Comparison of ENCODE assay signal across 8 cellular contexts in genomic region chr1:2227341-2228156, GRCh38. TPM values are rescaled to one million over a fixed set of nuclear protein-coding genes. Genes with fewer than 3 reads are reported as not detected.
DNase-seq lines count a peak whose midpoint lies in the region; ATAC-seq, FAIRE-seq and TF ChIP-seq lines count a peak whose summit lies in the region.

No MANE protein-coding gene starts in this region.

- POLR2A ChIA-PET in HepG2 (lab: Yijun Ruan, JAX): interaction anchor here (0.6 to 9.9 kb wide), 6 partner anchors 22 to 186 kb away, joined by 3 to 178 read pairs (median 3); partner anchors contain the start of genes MORN1 and RER1

- no CpG with 5 or more reads among the region's 130 CpGs for WGBS in HepG2 (ENCODE audit: low lambda C conversion rate)

- peak overlapping the region; percentile 85 for H3K4me2 ChIP-seq in HepG2 (ENCODE audit: low read depth, low read length)

- peaks cover 26% of the 10 kb centered on the region for H3K4me1 ChIP-seq in HepG2 (ENCODE audit: insufficient read depth, low read length)

- H3K27ac Mint-ChIP-seq in CD14-positive monocyte: no peak overlapping the region

- H3K27me3 ChIP-seq in HepG2 (ENCODE audit: control insufficient read depth in 1 of 2, insufficient read depth in 2 of 2, low read length in 2 of 2): no peaks in the 10 kb centered on the region; a peak in 1 of 5 replicates

- in situ Hi-C loops in HepG2 (cut with HindIII; ENCODE audit: extremely low pct_ligation_motif_present, low pct_unique_long_range_greater_than_20kb): no loop called here

- no peak for TF ChIP-seq CTCF in CD14-positive monocyte (IDR thresholded peaks at IDR 0.05)
- TF ChIP-seq CTCF in HepG2 (CRISPR knock-in tag; IDR thresholded peaks at IDR 0.05): no peak

- peak; percentile 95 for DNase-seq in CD14-positive monocyte (ENCODE audit: low spot score)
- peak; percentile 91 for DNase-seq in NCI-H526 treated with DMSO at 0.1 percent for 48 hours (lab: John Stamatoyannopoulos, UW)
- DNase-seq in activated CD4-positive, alpha-beta T cell treated with anti-CD3 and anti-CD28 coated beads, Interleukin-2, amount 50 U/mL, for 24 hours (ENCODE audit: low read depth in 1 of 2, low spot score in 1 of 2): peak; percentile 91
- peak; percentile 96 for DNase-seq in dedifferentiated amniotic fluid mesenchymal stem cell (ENCODE audit: extremely low spot score)
- DNase-seq in HepG2 (ENCODE audit: low spot score): peak; percentile 89
- peak; percentile 87 for DNase-seq in stimulated activated CD4-positive, alpha-beta T cell treated with anti-CD3 and anti-CD28 coated beads, Interleukin-2, amount 100 ng/mL, for 4 hours (ENCODE audit: low read depth)

- peak overlapping the region; percentile 88 for H3K27ac ChIP-seq in HepG2 (ENCODE audit: extremely low read length, insufficient read depth, low read length)

- peak; percentile 88 for ATAC-seq in GM19372 (IDR thresholded peaks at IDR 0.05; ENCODE audit: low read depth, unreplicated experiment)
- peak; percentile 84 for ATAC-seq in HG03520 (IDR thresholded peaks at IDR 0.05; ENCODE audit: unreplicated experiment)
- ATAC-seq in HepG2: peak; percentile 70

- H3K4me3 Mint-ChIP-seq in CD14-positive monocyte: peak overlapping the region in 1 of 2 donors; percentile 50

- H3K4me1 Mint-ChIP-seq in CD14-positive monocyte: peaks cover 46% of the 10 kb centered on the region

- H3K9me3 ChIP-seq in HepG2 (ENCODE audit: low read length): no peaks in the 10 kb centered on the region

- TF ChIP-seq EP300 in HepG2 (IDR thresholded peaks at IDR 0.05; ENCODE audit: low read depth in 2 of 2, low read length in 2 of 2): peak in 1 of 2 experiments; percentile 48; a peak in 1 of 4 replicates
- no peak for TF ChIP-seq EP300 in HepG2 (CRISPR knock-in tag; IDR thresholded peaks at IDR 0.05; ENCODE audit: borderline replicate concordance)

- peaks cover 38% of the 10 kb centered on the region for H4K20me1 ChIP-seq in HepG2 (ENCODE audit: insufficient read depth, low read length)

- no peaks in the 10 kb centered on the region for H3K36me3 ChIP-seq in HepG2 (replicated peaks in 1 of 2; ENCODE audit: control insufficient read depth in 1 of 2, insufficient read depth in 2 of 2, low read length in 2 of 2)

- H2AFZ ChIP-seq in HepG2 (ENCODE audit: low read length): no peak overlapping the region

- peak overlapping the region; percentile 65 to 96 (median 94) for H3K4me3 ChIP-seq in HepG2 (replicated peaks in 1 of 3; ENCODE audit: insufficient read depth in 1 of 3, low read depth in 2 of 3, low read length in 3 of 3)

- peak overlapping the region; percentile 99 for H3K9ac ChIP-seq in HepG2 (ENCODE audit: insufficient read depth, low read depth, low read length)

- peak; percentile 70 for TF ChIP-seq RAD21 in HepG2 (CRISPR knock-in tag; IDR thresholded peaks at IDR 0.05)

- H3K9me3 Mint-ChIP-seq in CD14-positive monocyte: peaks cover 0 to 7% (median 2%) of the 10 kb centered on the region in 7 donors

- BruUV-seq in HepG2 (replicated peaks; lab: Mats Ljungman, UMichigan): no TSS peak

- H3K36me3 Mint-ChIP-seq in CD14-positive monocyte: peaks cover 11 to 19% of the 10 kb centered on the region in 2 donors

- intact Hi-C loops in CD14-positive monocyte (cut with micrococcal nuclease) (no loop called here), HepG2 (cut with micrococcal nuclease; ENCODE audit: unreplicated experiment) (no loop called here)

- no peak for TF ChIP-seq POLR2A in HepG2 (IDR thresholded peaks at IDR 0.05; ENCODE audit: insufficient read depth in 1 of 2, low read depth in 2 of 2, low read length in 2 of 2)

- FAIRE-seq in HepG2 (lab: Jason Lieb, UNC): no peak

- H3K79me2 ChIP-seq in HepG2 (ENCODE audit: insufficient read depth, low read length): peaks cover 39% of the 10 kb centered on the region

- H3K27me3 Mint-ChIP-seq in CD14-positive monocyte (ENCODE audit: low read depth in 3 of 3): peaks cover 10 to 21% (median 12%) of the 10 kb centered on the region in 3 donors

- CTCF ChIA-PET in HepG2 (lab: Yijun Ruan, JAX; ENCODE audit: low intra/inter-chr PET ratio, low total read pairs): no interaction called here

TF ChIP-seq in HepG2, 621 proteins besides CTCF, POLR2A, EP300 and RAD21 (continues in another document):
- peak; percentile 78 for TF ChIP-seq PHF8 (CRISPR knock-in tag; IDR thresholded peaks at IDR 0.05)

RNA-seq across cellular contexts. Expression of gene SKI, which starts 0.6 kb away (rescaled TPM):
- polyA plus RNA-seq in CD14-positive monocyte (under 1 TPM; 0.20 to 0.25 TPM), HepG2 (2011; rRNA removed) (4.7 and 5.9 TPM in 2 replicates)
- 6.9 and 9.6 TPM in 2 replicates for total RNA-seq in HepG2 (2016; rRNA removed; fragmentation: Illumina TruSeq; extraction: Trizol)
- total RNA-seq in HepG2 (2016; cell fraction: cytosol; rRNA removed; fragmentation: Illumina TruSeq; extraction: Trizol; ENCODE audit: low read depth): 3.4 and 6.3 TPM in 2 replicates
- 7.7 and 7.9 TPM in 2 replicates for total RNA-seq in HepG2 (2016; cell fraction: insoluble cytoplasmic fraction; rRNA removed; fragmentation: Illumina TruSeq; extraction: Trizol)
- total RNA-seq in HepG2 (2016; cell fraction: membrane; rRNA removed; fragmentation: Illumina TruSeq; extraction: Trizol): 4.6 and 5.7 TPM in 2 replicates
- 10.6 and 12.2 TPM in 2 replicates for total RNA-seq in HepG2 (2016; cell fraction: nucleus; rRNA removed; fragmentation: Illumina TruSeq; extraction: Trizol)
- polyA plus RNA-seq in HepG2 (2011; cell fraction: cytosol; rRNA removed): 3.8 and 4.2 TPM in 2 replicates
- 20.3 and 21.2 TPM in 2 replicates for polyA plus RNA-seq in HepG2 (2011; cell fraction: nucleus; rRNA removed)
- polyA plus RNA-seq in HepG2 (2012): 10.1 and 12.3 TPM in 2 replicates
- 0.60 and 0.83 TPM in 2 replicates for polyA plus RNA-seq in HepG2 (2016; cell fraction: cytosol; fragmentation: Illumina TruSeq; extraction: Trizol; ENCODE audit: low read depth)
- polyA plus RNA-seq in HepG2 (2016; cell fraction: insoluble cytoplasmic fraction; fragmentation: Illumina TruSeq; extraction: Trizol; ENCODE audit: low read depth): 16.7 and 23.3 TPM in 2 replicates
- 3.7 and 4.4 TPM in 2 replicates for polyA plus RNA-seq in HepG2 (2016; cell fraction: membrane; fragmentation: Illumina TruSeq; extraction: Trizol; ENCODE audit: low read depth)
- 33.8 and 34.3 TPM in 2 replicates for polyA plus RNA-seq in HepG2 (2016; cell fraction: nucleus; fragmentation: Illumina TruSeq; extraction: Trizol; ENCODE audit: insufficient read depth, low read depth)
- polyA minus RNA-seq in HepG2 (2011; rRNA and poly(A)+ RNA removed; ENCODE audit: low replicate concordance): 4.4 and 14.7 TPM in 2 replicates
- 16.7 and 22.2 TPM in 2 replicates for polyA minus RNA-seq in HepG2 (2011; cell fraction: cytosol; rRNA and poly(A)+ RNA removed)
- 10.9 and 12.1 TPM in 2 replicates for polyA minus RNA-seq in HepG2 (2011; cell fraction: nucleus; rRNA and poly(A)+ RNA removed)

RNA-seq across cellular contexts. Expression of gene FAAP20, which starts 33.0 kb away (rescaled TPM):
- 10 to 100 TPM; 35.1 to 49.3 TPM for polyA plus RNA-seq in CD14-positive monocyte
- 10.4 and 10.8 TPM in 2 replicates for total RNA-seq in HepG2 (2016; rRNA removed; fragmentation: Illumina TruSeq; extraction: Trizol)
- 25.8 and 31.3 TPM in 2 replicates for total RNA-seq in HepG2 (2016; cell fraction: cytosol; rRNA removed; fragmentation: Illumina TruSeq; extraction: Trizol; ENCODE audit: low read depth)
- total RNA-seq in HepG2 (2016; cell fraction: insoluble cytoplasmic fraction; rRNA removed; fragmentation: Illumina TruSeq; extraction: Trizol): 9.1 and 10.5 TPM in 2 replicates
- 30.5 and 36.7 TPM in 2 replicates for total RNA-seq in HepG2 (2016; cell fraction: membrane; rRNA removed; fragmentation: Illumina TruSeq; extraction: Trizol)
- total RNA-seq in HepG2 (2016; cell fraction: nucleus; rRNA removed; fragmentation: Illumina TruSeq; extraction: Trizol): 7.4 and 9.0 TPM in 2 replicates
- 9.6 and 14.4 TPM in 2 replicates for polyA plus RNA-seq in HepG2 (2011; rRNA removed)
- polyA plus RNA-seq in HepG2 (2011; cell fraction: cytosol; rRNA removed): 8.7 and 21.7 TPM in 2 replicates
- polyA plus RNA-seq in HepG2 (2011; cell fraction: nucleus; rRNA removed): 37.4 and 44.6 TPM in 2 replicates
- 24.2 and 24.5 TPM in 2 replicates for polyA plus RNA-seq in HepG2 (2012)
- polyA plus RNA-seq in HepG2 (2016; cell fraction: cytosol; fragmentation: Illumina TruSeq; extraction: Trizol; ENCODE audit: low read depth): 237 and 239 TPM in 2 replicates
- 38.7 and 46.2 TPM in 2 replicates for polyA plus RNA-seq in HepG2 (2016; cell fraction: insoluble cytoplasmic fraction; fragmentation: Illumina TruSeq; extraction: Trizol; ENCODE audit: low read depth)
- 156 and 163 TPM in 2 replicates for polyA plus RNA-seq in HepG2 (2016; cell fraction: membrane; fragmentation: Illumina TruSeq; extraction: Trizol; ENCODE audit: low read depth)
- 44.5 and 50.9 TPM in 2 replicates for polyA plus RNA-seq in HepG2 (2016; cell fraction: nucleus; fragmentation: Illumina TruSeq; extraction: Trizol; ENCODE audit: insufficient read depth, low read depth)
- 3.5 and 6.2 TPM in 2 replicates for polyA minus RNA-seq in HepG2 (2011; rRNA and poly(A)+ RNA removed; ENCODE audit: low replicate concordance)
- 5.6 and 7.3 TPM in 2 replicates for polyA minus RNA-seq in HepG2 (2011; cell fraction: cytosol; rRNA and poly(A)+ RNA removed)
- polyA minus RNA-seq in HepG2 (2011; cell fraction: nucleus; rRNA and poly(A)+ RNA removed): 6.3 and 6.6 TPM in 2 replicates

Comparison
In these comparisons a context has a peak if more than half of its experiments do, and no peak if none do; other contexts are left out.
1. Peak in every context shown above with its lines: DNase-seq, ATAC-seq, H3K4me3 ChIP-seq and H3K27ac ChIP-seq.